Comparison of ENCODE assay signal across 3 cellular contexts in the genomic region with DNA sequence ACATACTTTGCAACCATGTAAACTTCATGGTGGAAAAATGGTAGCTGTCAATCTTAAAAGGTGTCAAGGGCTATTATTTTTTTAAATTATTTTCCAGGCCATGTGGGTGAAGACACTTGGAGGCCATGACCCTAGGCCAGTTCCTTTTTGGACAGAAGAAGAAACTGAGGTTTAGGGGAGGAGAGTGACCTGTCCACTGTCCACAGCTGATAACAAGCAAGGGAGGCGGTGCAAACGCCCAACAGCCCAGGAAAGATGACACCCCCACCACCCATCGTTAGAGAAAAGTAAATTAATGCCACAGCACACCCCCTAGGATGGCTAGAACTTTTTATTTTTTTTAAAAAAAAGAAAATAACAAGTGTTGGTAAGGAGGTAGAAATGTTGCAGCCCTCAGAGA.
TF ChIP-seq lines count a peak whose summit lies in the region.

No MANE protein-coding gene starts in this region.

TF ChIP-seq in HepG2, 621 proteins besides CTCF, POLR2A, EP300 and RAD21:
- no peak for TF ChIP-seq ZBTB42 (CRISPR knock-in tag; IDR thresholded peaks at IDR 0.05)
- TF ChIP-seq GZF1 (CRISPR knock-in tag; IDR thresholded peaks at IDR 0.05): no peak
- TF ChIP-seq ZNF720 (CRISPR knock-in tag; IDR thresholded peaks at IDR 0.05): no peak
- 0 out of 2 replicates have a peak, but pooled peaks have one; percentile 5 for TF ChIP-seq EZH2 (conservative IDR thresholded peaks at IDR 0.05; ENCODE audit: low read depth, low read length)

TF ChIP-seq in HEK293, 187 proteins besides CTCF, POLR2A, EP300 and RAD21:
- TF ChIP-seq ZNF223 (tag by site-specific recombination; IDR thresholded peaks at IDR 0.05): no peak
- TF ChIP-seq ZNF341 (tag by site-specific recombination; IDR thresholded peaks at IDR 0.05; ENCODE audit: low read depth): peak; percentile 67

TF ChIP-seq in K562, 482 proteins besides CTCF, POLR2A, EP300 and RAD21:
- peak in 1 of 2 experiments; percentile 35; a peak in 1 of 4 replicates for TF ChIP-seq RCOR1 (IDR thresholded peaks at IDR 0.05; ENCODE audit: borderline replicate concordance in 1 of 2, low read depth in 2 of 2, low read length in 2 of 2)
- no peak for TF ChIP-seq CBX8 (IDR thresholded peaks at IDR 0.05; ENCODE audit: borderline replicate concordance, extremely low read depth, low read depth, low read length, poor library complexity, severe bottlenecking)
- peak; percentile 66 for TF ChIP-seq ARID1B (IDR thresholded peaks at IDR 0.05)
- no peak for TF ChIP-seq ZFP36 (IDR thresholded peaks at IDR 0.05; ENCODE audit: low read depth, low read length, partially characterized antibody)
- no peak for TF ChIP-seq RNF2 (IDR thresholded peaks at IDR 0.05)
- TF ChIP-seq, protein P1, sequence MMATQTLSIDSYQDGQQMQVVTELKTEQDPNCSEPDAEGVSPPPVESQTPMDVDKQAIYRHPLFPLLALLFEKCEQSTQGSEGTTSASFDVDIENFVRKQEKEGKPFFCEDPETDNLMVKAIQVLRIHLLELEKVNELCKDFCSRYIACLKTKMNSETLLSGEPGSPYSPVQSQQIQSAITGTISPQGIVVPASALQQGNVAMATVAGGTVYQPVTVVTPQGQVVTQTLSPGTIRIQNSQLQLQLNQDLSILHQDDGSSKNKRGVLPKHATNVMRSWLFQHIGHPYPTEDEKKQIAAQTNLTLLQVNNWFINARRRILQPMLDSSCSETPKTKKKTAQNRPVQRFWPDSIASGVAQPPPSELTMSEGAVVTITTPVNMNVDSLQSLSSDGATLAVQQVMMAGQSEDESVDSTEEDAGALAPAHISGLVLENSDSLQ (IDR thresholded peaks at IDR 0.05): peak; percentile 72
- TF ChIP-seq, protein P2, sequence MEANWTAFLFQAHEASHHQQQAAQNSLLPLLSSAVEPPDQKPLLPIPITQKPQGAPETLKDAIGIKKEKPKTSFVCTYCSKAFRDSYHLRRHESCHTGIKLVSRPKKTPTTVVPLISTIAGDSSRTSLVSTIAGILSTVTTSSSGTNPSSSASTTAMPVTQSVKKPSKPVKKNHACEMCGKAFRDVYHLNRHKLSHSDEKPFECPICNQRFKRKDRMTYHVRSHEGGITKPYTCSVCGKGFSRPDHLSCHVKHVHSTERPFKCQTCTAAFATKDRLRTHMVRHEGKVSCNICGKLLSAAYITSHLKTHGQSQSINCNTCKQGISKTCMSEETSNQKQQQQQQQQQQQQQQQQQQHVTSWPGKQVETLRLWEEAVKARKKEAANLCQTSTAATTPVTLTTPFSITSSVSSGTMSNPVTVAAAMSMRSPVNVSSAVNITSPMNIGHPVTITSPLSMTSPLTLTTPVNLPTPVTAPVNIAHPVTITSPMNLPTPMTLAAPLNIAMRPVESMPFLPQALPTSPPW (CRISPR knock-in tag; IDR thresholded peaks at IDR 0.05): peak; percentile 19; the same call in 1 of the 2 replicates
- peak; percentile 54; the same call in 1 of the 2 replicates for TF ChIP-seq DPF2 (IDR thresholded peaks at IDR 0.05)
- peak; percentile 14; the same call in 1 of the 2 replicates for TF ChIP-seq SPI1 (IDR thresholded peaks at IDR 0.05; ENCODE audit: borderline replicate concordance, low read depth, low read length)
- TF ChIP-seq ADNP (tag; IDR thresholded peaks at IDR 0.05): 0 out of 2 replicates have a peak, but pooled peaks have one; percentile 24
- peak; percentile 49; the same call in 1 of the 2 replicates for TF ChIP-seq CBFA2T3 (IDR thresholded peaks at IDR 0.05)
- TF ChIP-seq KDM1A (IDR thresholded peaks at IDR 0.05): 0 out of 4 replicates have a peak, but pooled peaks of 1 of the 2 experiments have one; percentile 5
- TF ChIP-seq SOX6 (IDR thresholded peaks at IDR 0.05): peak; percentile 77
- TF ChIP-seq TCF3 (CRISPR knock-in tag; IDR thresholded peaks at IDR 0.05): peak; percentile 45; the same call in 1 of the 2 replicates
- TF ChIP-seq JUN (IDR thresholded peaks at IDR 0.05; ENCODE audit: borderline replicate concordance, low read depth, low read length): no peak
- no peak for TF ChIP-seq JUN (CRISPR knock-in tag; IDR thresholded peaks at IDR 0.05; ENCODE audit: borderline replicate concordance)
- TF ChIP-seq L3MBTL2 (IDR thresholded peaks at IDR 0.05): no peak
- no peak for TF ChIP-seq BDP1 (IDR thresholded peaks at IDR 0.05; ENCODE audit: insufficient read depth, insufficient read length)
- no peak for TF ChIP-seq HDAC1 (IDR thresholded peaks at IDR 0.05)
- no peak for TF ChIP-seq DDX20 (tag; IDR thresholded peaks at IDR 0.05; ENCODE audit: low read depth)
- no peak for TF ChIP-seq ZNF780A (CRISPR knock-in tag; IDR thresholded peaks at IDR 0.05)
- TF ChIP-seq NCOA2 (IDR thresholded peaks at IDR 0.05; ENCODE audit: partially characterized antibody in 2 of 2): no peak
- TF ChIP-seq CEBPG (CRISPR knock-in tag; IDR thresholded peaks at IDR 0.05): no peak
- no peak for TF ChIP-seq CEBPG (tag; conservative IDR thresholded peaks at IDR 0.05 in 1 of 2, IDR thresholded peaks at IDR 0.05 in 1 of 2)
- TF ChIP-seq BCOR (IDR thresholded peaks at IDR 0.05): no peak
- TF ChIP-seq ELF1 (tag; IDR thresholded peaks at IDR 0.05): no peak; the same call in 1 of the 2 replicates
- no peak for TF ChIP-seq PHF8 (IDR thresholded peaks at IDR 0.05; ENCODE audit: borderline replicate concordance, low read length)
- TF ChIP-seq TAL1 (IDR thresholded peaks at IDR 0.05): 0 out of 2 replicates have a peak, but pooled peaks have one; percentile 27
- TF ChIP-seq, protein P3, sequence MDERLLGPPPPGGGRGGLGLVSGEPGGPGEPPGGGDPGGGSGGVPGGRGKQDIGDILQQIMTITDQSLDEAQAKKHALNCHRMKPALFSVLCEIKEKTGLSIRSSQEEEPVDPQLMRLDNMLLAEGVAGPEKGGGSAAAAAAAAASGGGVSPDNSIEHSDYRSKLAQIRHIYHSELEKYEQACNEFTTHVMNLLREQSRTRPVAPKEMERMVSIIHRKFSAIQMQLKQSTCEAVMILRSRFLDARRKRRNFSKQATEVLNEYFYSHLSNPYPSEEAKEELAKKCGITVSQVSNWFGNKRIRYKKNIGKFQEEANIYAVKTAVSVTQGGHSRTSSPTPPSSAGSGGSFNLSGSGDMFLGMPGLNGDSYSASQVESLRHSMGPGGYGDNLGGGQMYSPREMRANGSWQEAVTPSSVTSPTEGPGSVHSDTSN (CRISPR knock-in tag; IDR thresholded peaks at IDR 0.05; ENCODE audit: low read depth): no peak
- TF ChIP-seq, protein P3 (tag; conservative IDR thresholded peaks at IDR 0.05; ENCODE audit: low read depth): 0 out of 2 replicates have a peak, but pooled peaks have one; percentile 17
- peak; percentile 47; the same call in 1 of the 2 replicates for TF ChIP-seq JUND (IDR thresholded peaks at IDR 0.05; ENCODE audit: borderline replicate concordance, low read depth, low read length)
- TF ChIP-seq JUND (tag; IDR thresholded peaks at IDR 0.05; ENCODE audit: borderline replicate concordance, low read depth, low read length): no peak; the same call in 2 of the 3 replicates
- TF ChIP-seq, protein P4, sequence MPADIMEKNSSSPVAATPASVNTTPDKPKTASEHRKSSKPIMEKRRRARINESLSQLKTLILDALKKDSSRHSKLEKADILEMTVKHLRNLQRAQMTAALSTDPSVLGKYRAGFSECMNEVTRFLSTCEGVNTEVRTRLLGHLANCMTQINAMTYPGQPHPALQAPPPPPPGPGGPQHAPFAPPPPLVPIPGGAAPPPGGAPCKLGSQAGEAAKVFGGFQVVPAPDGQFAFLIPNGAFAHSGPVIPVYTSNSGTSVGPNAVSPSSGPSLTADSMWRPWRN (IDR thresholded peaks at IDR 0.05; ENCODE audit: low read depth): no peak
